Comparison of ENCODE assay signal across 1 cellular context in the genomic region with DNA sequence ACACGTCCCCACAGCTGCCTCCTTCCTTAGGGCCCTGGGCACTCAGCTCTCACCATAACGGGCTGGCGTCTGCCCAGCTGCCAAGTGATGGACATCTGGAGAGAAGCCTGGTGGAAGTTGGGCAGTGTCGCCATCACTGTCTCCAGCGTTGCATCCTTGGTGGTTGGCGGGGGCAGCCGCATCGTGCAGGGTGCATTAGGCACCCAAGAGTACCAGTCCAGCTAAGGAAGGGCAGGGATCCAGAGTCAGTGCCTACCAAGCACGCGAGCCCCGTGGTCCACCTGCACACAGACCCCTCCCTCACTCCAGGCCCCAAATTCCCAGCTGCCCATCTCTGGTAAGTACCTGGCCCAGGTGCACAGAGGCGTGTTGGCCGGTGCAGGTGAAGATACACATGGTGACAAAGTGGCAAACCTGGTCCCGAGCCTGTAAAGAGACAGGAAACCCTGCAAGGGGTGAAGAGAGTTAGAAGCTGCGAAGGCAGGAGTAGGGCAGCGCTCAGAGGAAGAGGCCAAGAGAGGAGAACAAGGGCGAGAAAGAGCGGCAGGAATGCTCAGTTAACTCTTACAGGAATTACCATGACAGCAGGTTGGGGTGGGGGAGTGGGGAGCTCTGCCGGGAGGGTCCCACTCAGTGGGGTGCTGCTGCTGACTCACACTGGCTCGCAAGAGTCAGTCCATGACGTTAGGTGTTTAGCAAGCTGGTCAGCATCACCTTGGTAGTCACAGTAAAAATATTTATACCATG.
TF ChIP-seq lines count a peak whose summit lies in the region.

No MANE protein-coding gene starts in this region.

TF ChIP-seq in A549, 52 proteins besides CTCF, POLR2A, EP300 and RAD21 (continued from another document):
- TF ChIP-seq PBX3 (IDR thresholded peaks at IDR 0.05) (no peak), CBX2 (IDR thresholded peaks at IDR 0.05; ENCODE audit: borderline replicate concordance, low read depth) (no peak), SREBF2 (IDR thresholded peaks at IDR 0.05) (no peak)
